16 cellular contexts compared by ENCODE assay signal in genomic region chrX:2781698-2782097, GRCh38. TPM values are rescaled to one million over a fixed set of nuclear protein-coding genes. Genes with fewer than 3 reads are reported as not detected.
DNase-seq lines count a peak whose midpoint lies in the region; ATAC-seq and TF ChIP-seq lines count a peak whose summit lies in the region.
"Had no signal": no experiment of that assay in that cellular context is flagged by ENCODE, and none has a peak within 500 bp of the region (broad histone marks: within the 10 kb centered on the region; RNA-seq: fewer than 3 reads in every experiment).

No MANE protein-coding gene starts in this region.

- H3K56ac ChIP-seq in H9 (ENCODE audit: insufficient read length, low read depth, low read length) = no peak overlapping the region

- H2BK20ac ChIP-seq in H9 (ENCODE audit: low read depth, low read length, poor library complexity, severe bottlenecking) = no peak overlapping the region

- H3K23ac ChIP-seq in H9 (ENCODE audit: insufficient read length, low read depth, low read length) = no peak overlapping the region

- no peaks in the 10 kb centered on the region for H3F3A ChIP-seq in MM.1S (ENCODE audit: insufficient read depth, low read length)

- H3K4ac ChIP-seq in H9 (ENCODE audit: low read depth, low read length) = no peak overlapping the region

- H3K4me3 Mint-ChIP-seq in H9 = peak overlapping the region in 1 of 2 experiments; percentile 45; a peak in 2 of 5 replicates
- H3K4me3 Mint-ChIP-seq: activated CD4-positive, alpha-beta T cell treated with anti-CD3 and anti-CD28 coated beads, Interleukin-2, amount 10 ng/mL, durations not matched to agents 24 days and 14 days; activated naive CD8-positive, alpha-beta T cell treated with anti-CD3 and anti-CD28 coated beads for 36 hours had no signal

- no peak overlapping the region for H3K18ac ChIP-seq in H9 (ENCODE audit: insufficient read length, low read depth, low read length)

- H3K36me3 Mint-ChIP-seq in H9 (ENCODE audit: insufficient read depth in 1 of 3, low read depth in 3 of 3) = peaks cover 0 to 2% (median 0%) of the 10 kb centered on the region in 3 experiments; a peak in 1 of 7 replicates
- H3K36me3 Mint-ChIP-seq: activated naive CD8-positive, alpha-beta T cell treated with anti-CD3 and anti-CD28 coated beads for 36 hours had no signal

- WGBS in H9 (ENCODE audit: extremely low coverage, insufficient read length, low lambda C conversion rate) = no CpG with 5 or more reads among the region's 6 CpGs

- TF ChIP-seq CTCF in H9 (conservative IDR thresholded peaks at IDR 0.05) (no peak), MM.1S (IDR thresholded peaks at IDR 0.05; ENCODE audit: low read length) (no peak), upper lobe of right lung (IDR thresholded peaks at IDR 0.05) (no peak), GM10266 (IDR thresholded peaks at IDR 0.05; ENCODE audit: control insufficient read depth, insufficient read depth, low read depth, missing control alignments) (no peak)

- H3T11ph ChIP-seq in H9 (ENCODE audit: low read length) = no peak overlapping the region

- H2BK12ac ChIP-seq in H9 (ENCODE audit: insufficient read length, low read depth, low read length) = no peak overlapping the region

- H3K79me1 ChIP-seq in H9 (ENCODE audit: insufficient read depth, low read depth, low read length, poor library complexity, severe bottlenecking) = no peaks in the 10 kb centered on the region

- H2BK15ac ChIP-seq in H9 (ENCODE audit: low read depth, low read length) = peak overlapping the region; percentile 49; the same call in 1 of the 2 replicates

- no peak overlapping the region for H4K91ac ChIP-seq in H9 (ENCODE audit: insufficient read length, low read depth, low read length)

- H3K79me2 ChIP-seq in H9 (ENCODE audit: insufficient read depth, low read length) (no peaks in the 10 kb centered on the region), MM.1S (ENCODE audit: low read length) (no peaks in the 10 kb centered on the region)

- H3K9me3 Mint-ChIP-seq in H9 = no peaks in the 10 kb centered on the region
- H3K9me3 Mint-ChIP-seq: activated CD4-positive, alpha-beta T cell treated with anti-CD3 and anti-CD28 coated beads, Interleukin-2, amount 10 ng/mL, durations not matched to agents 24 days and 14 days; activated naive CD8-positive, alpha-beta T cell treated with anti-CD3 and anti-CD28 coated beads for 36 hours had no signal

- H3K9me3 ChIP-seq in H9 (ENCODE audit: control insufficient read depth, low read depth, low read length) (no peaks in the 10 kb centered on the region), MM.1S (replicated peaks; ENCODE audit: insufficient read depth, low read length) (no peaks in the 10 kb centered on the region), upper lobe of right lung (no peaks in the 10 kb centered on the region)
- H3K9me3 ChIP-seq: stomach had no signal

- H3K4me1 ChIP-seq in H9 (ENCODE audit: insufficient read depth, low read length) (peaks cover 4% of the 10 kb centered on the region; the same call in 1 of the 2 replicates), MM.1S (ENCODE audit: low read length) (no peaks in the 10 kb centered on the region), upper lobe of right lung (no peaks in the 10 kb centered on the region)
- H3K4me1 ChIP-seq: stomach had no signal

- H3K9me2 ChIP-seq in MM.1S (replicated peaks; ENCODE audit: insufficient read depth, low read length) = no peaks in the 10 kb centered on the region

- no peak overlapping the region for H4K8ac ChIP-seq in H9 (replicated peaks; ENCODE audit: insufficient read length, low read depth, low read length)

- no peak overlapping the region for H3K4me2 ChIP-seq in H9 (ENCODE audit: insufficient read depth, insufficient read length, low read length)
- no peak overlapping the region for H3K4me2 ChIP-seq in MM.1S (ENCODE audit: low read depth, low read length)

- peak overlapping the region; percentile 91 to 99 (median 98) for H3K27ac Mint-ChIP-seq in H9
- H3K27ac Mint-ChIP-seq: activated CD4-positive, alpha-beta T cell treated with anti-CD3 and anti-CD28 coated beads, Interleukin-2, amount 10 ng/mL, durations not matched to agents 24 days and 14 days; activated naive CD8-positive, alpha-beta T cell treated with anti-CD3 and anti-CD28 coated beads for 36 hours had no signal

- no peak overlapping the region for H2AFZ ChIP-seq in H9 (ENCODE audit: low read length)
- H2AFZ ChIP-seq in MM.1S (ENCODE audit: low read length) = no peak overlapping the region

- H3K27ac ChIP-seq in H9 (ENCODE audit: insufficient read length, low read depth, low read length) (peak overlapping the region; percentile 1), MM.1S (ENCODE audit: low read length) (peak overlapping the region; percentile 6; the same call in 1 of the 2 replicates), upper lobe of right lung (no peak overlapping the region)

- H2BK5ac ChIP-seq in H9 (ENCODE audit: insufficient read length, low read length) = no peak overlapping the region

- H2BK120ac ChIP-seq in H9 (ENCODE audit: low read depth, low read length, poor library complexity, severe bottlenecking) = no peak overlapping the region

- no peaks in the 10 kb centered on the region for H3K36me3 ChIP-seq in MM.1S (replicated peaks; ENCODE audit: insufficient read depth, low read length)
- H3K36me3 ChIP-seq in upper lobe of right lung = no peaks in the 10 kb centered on the region
- H3K36me3 ChIP-seq: stomach had no signal

- no peak overlapping the region for H3K9ac ChIP-seq in H9 (ENCODE audit: extremely low read depth, insufficient read length, low read length)
- no peak overlapping the region for H3K9ac ChIP-seq in MM.1S (ENCODE audit: low read length)

- no peaks in the 10 kb centered on the region for H3K27me3 ChIP-seq in H9 (ENCODE audit: insufficient read depth, low read length)
- no peaks in the 10 kb centered on the region for H3K27me3 ChIP-seq in MM.1S (replicated peaks; ENCODE audit: insufficient read depth, low read length)
- no peaks in the 10 kb centered on the region for H3K27me3 ChIP-seq in upper lobe of right lung
- H3K27me3 ChIP-seq: stomach had no signal

- H2AK5ac ChIP-seq in H9 (ENCODE audit: insufficient read length, low read length) = no peak overlapping the region

- H3K14ac ChIP-seq in H9 (ENCODE audit: insufficient read depth, low read length) = no peak overlapping the region

- intact Hi-C loops in upper lobe of right lung (cut with DNase I) = no loop called here

- H4K5ac ChIP-seq in H9 (ENCODE audit: insufficient read length, low read depth, low read length) = no peak overlapping the region

- DNase-seq in H9 (no peak), MM.1S (peak; percentile 17), left lobe of liver (ENCODE audit: low spot score) (no peak), upper lobe of right lung (no peak), GM10266 (ENCODE audit: extremely low spot score) (no peak), hippocampal formation (lab: John Stamatoyannopoulos, UW) (no peak), NCI-H1092 treated with DMSO at 0.1 percent for 48 hours (lab: John Stamatoyannopoulos, UW) (no peak)
- DNase-seq: activated CD4-positive, alpha-beta T cell treated with anti-CD3 and anti-CD28 coated beads, Interleukin-2, amount 10 ng/mL, durations not matched to agents 24 days and 14 days; activated naive CD8-positive, alpha-beta T cell treated with anti-CD3 and anti-CD28 coated beads for 36 hours; activated T-cell treated with anti-CD3 and anti-CD28 coated beads, Interleukin-2, amount 50 U/mL, for 1 hour; COR-L47; NCI-H1417; Right ventricle myocardium superior; stomach had no signal

- ATAC-seq in left lobe of liver = peak; percentile 61
- no peak for ATAC-seq in upper lobe of right lung

- H3K27me3 Mint-ChIP-seq in H9 (ENCODE audit: low read depth) = no peaks in the 10 kb centered on the region
- H3K27me3 Mint-ChIP-seq: activated CD4-positive, alpha-beta T cell treated with anti-CD3 and anti-CD28 coated beads, Interleukin-2, amount 10 ng/mL, durations not matched to agents 24 days and 14 days; activated naive CD8-positive, alpha-beta T cell treated with anti-CD3 and anti-CD28 coated beads for 36 hours had no signal

- H3K4me3 ChIP-seq in GM08714 (ENCODE audit: low read length) (peak overlapping the region; percentile 33; the same call in 1 of the 2 replicates), MM.1S (ENCODE audit: low read length) (no peak overlapping the region), upper lobe of right lung (no peak overlapping the region)
- H3K4me3 ChIP-seq: K562, stomach had no signal

- H3K23me2 ChIP-seq in H9 (ENCODE audit: insufficient read length, low read depth, low read length, poor library complexity, severe bottlenecking) = no peaks in the 10 kb centered on the region

- peaks cover 56 to 69% of the 10 kb centered on the region in 2 experiments for H3K4me1 Mint-ChIP-seq in H9
- H3K4me1 Mint-ChIP-seq: activated CD4-positive, alpha-beta T cell treated with anti-CD3 and anti-CD28 coated beads, Interleukin-2, amount 10 ng/mL, durations not matched to agents 24 days and 14 days had no signal

- no peaks in the 10 kb centered on the region for H4K20me1 ChIP-seq in H9 (ENCODE audit: control insufficient read depth, insufficient read depth, insufficient read length)
- H4K20me1 ChIP-seq in MM.1S (ENCODE audit: insufficient read depth, low read length) = no peaks in the 10 kb centered on the region

RNA-seq across cellular contexts. Expression of gene XG, which starts 29.9 kb away (rescaled TPM):
- total RNA-seq in H9 (2021) (1.1 and 1.7 TPM in 2 replicates), left lobe of liver (not detected), upper lobe of right lung (0.64 TPM)
- total RNA-seq: activated CD4-positive, alpha-beta T cell treated with anti-CD3 and anti-CD28 coated beads, Interleukin-2, amount 10 ng/mL, durations not matched to agents 24 days and 14 days; activated naive CD8-positive, alpha-beta T cell treated with anti-CD3 and anti-CD28 coated beads for 36 hours; K562; stomach had no signal

RNA-seq across cellular contexts. Expression of gene GYG2, which starts 47.0 kb away (rescaled TPM):
- total RNA-seq in H9 (2021) (95.9 and 99.9 TPM in 2 replicates), left lobe of liver (16.7 TPM), upper lobe of right lung (1.4 TPM)
- total RNA-seq: activated CD4-positive, alpha-beta T cell treated with anti-CD3 and anti-CD28 coated beads, Interleukin-2, amount 10 ng/mL, durations not matched to agents 24 days and 14 days; activated naive CD8-positive, alpha-beta T cell treated with anti-CD3 and anti-CD28 coated beads for 36 hours had no signal
